8 cellular contexts compared by ENCODE assay signal in genomic region chr16:9823510-9823909, GRCh38.
"Had no signal": no experiment of that assay in that cellular context is flagged by ENCODE, and none has a peak within 500 bp of the region (broad histone marks: within the 10 kb centered on the region; RNA-seq: fewer than 3 reads in every experiment).

No MANE protein-coding gene starts in this region.

- H3K4me3 Mint-ChIP-seq: HFFc6 had no signal

- H3K36me3 ChIP-seq: HAP-1 had no signal

- H3K9me3 ChIP-seq: HAP-1 had no signal

- H3K4me1 ChIP-seq: HAP-1 had no signal

- H2AFZ ChIP-seq: GM23248 had no signal

- H3K27ac Mint-ChIP-seq: HFFc6 had no signal

- H3K4me3 ChIP-seq: GM23248, HAP-1 had no signal

- DNase-seq: GM23248, GOT3, H7, HFFc6, IMR-90 had no signal

- FAIRE-seq: HTR-8/SVneo had no signal

- H3K27ac ChIP-seq: GM23248 had no signal

- ATAC-seq: HCT116 had no signal

- H3K9ac ChIP-seq: GM23248 had no signal
